9 cellular contexts compared by ENCODE assay signal in the genomic region with DNA sequence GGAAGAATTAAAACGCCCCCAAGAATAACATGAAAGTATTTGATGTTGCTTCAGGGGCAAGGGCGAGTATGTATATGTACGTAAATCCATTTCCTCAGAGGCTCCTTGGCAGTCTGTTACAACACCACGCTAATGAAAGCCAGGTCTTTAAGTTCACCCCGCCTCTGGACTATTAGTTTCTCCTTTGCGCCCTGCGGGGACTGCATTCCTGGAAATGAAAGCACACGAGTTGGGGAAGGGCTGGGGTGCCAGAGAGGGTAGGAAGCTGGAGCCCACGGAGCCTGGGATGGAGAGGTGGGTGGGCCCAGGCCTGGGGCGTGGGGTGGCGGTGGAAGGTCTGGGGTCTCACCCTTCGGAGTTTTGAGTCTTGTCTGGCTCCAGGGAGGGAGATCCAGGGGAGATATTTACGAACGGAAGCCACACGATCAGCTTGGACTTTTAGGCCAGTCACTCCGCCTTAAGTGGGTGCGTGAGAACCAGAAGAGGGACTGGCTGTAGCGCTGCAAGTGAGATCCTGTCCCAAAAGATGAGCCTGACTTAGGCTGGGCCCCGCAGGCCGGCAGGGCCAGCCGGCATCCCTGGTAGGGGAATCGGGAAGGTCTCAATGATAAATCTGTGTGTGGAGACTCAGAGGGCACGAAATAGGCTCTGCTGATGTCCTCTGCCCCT. TPM values are rescaled to one million over a fixed set of nuclear protein-coding genes. Genes with fewer than 3 reads are reported as not detected.
DNase-seq lines count a peak whose midpoint lies in the region; ATAC-seq and TF ChIP-seq lines count a peak whose summit lies in the region.
"Had no signal": no experiment of that assay in that cellular context is flagged by ENCODE, and none has a peak within 500 bp of the region (broad histone marks: within the 10 kb centered on the region; RNA-seq: fewer than 3 reads in every experiment).

No MANE protein-coding gene starts in this region.

- in situ Hi-C loops in HAP-1 (cut with MboI; ENCODE audit: low sequenced_read_pairs), result no loop called here

- H3K4me3 Mint-ChIP-seq in naive thymus-derived CD8-positive, alpha-beta T cell, result peak overlapping the region; percentile 73 to 99 (median 80)

- peaks cover 37% of the 10 kb centered on the region for H3K4me1 ChIP-seq in HAP-1

- intact Hi-C loops in dorsolateral prefrontal cortex (cut with DNase I), result loop anchor here (5.0 to 10.0 kb wide), 2 partner anchors 142 to 149 kb away; no protein-coding TSS in a partner anchor

- DNase-seq in AG04449 (ENCODE audit: low read depth, low spot score), result peak; percentile 14
- DNase-seq in HAP-1 (ENCODE audit: low spot score in 2 of 2), result peak; percentile 69 to 71
- DNase-seq in dorsolateral prefrontal cortex, result no peak
- DNase-seq in naive thymus-derived CD8-positive, alpha-beta T cell, result no peak
- no peak for DNase-seq in NCI-H1092 treated with DMSO at 0.1 percent for 48 hours (lab: John Stamatoyannopoulos, UW)
- no peak for DNase-seq in stimulated activated naive CD4-positive, alpha-beta T cell (lab: John Stamatoyannopoulos, UW)
- DNase-seq: DMS 273 treated with DMSO at 0.1 percent for 48 hours had no signal

- peaks cover 23 to 34% (median 27%) of the 10 kb centered on the region in 4 donors for H3K4me1 Mint-ChIP-seq in naive thymus-derived CD8-positive, alpha-beta T cell

- H3K9me3 ChIP-seq in HAP-1, result no peaks in the 10 kb centered on the region

- POLR2A ChIA-PET in AG04449 (lab: Yijun Ruan, JAX), result no interaction called here
- POLR2A ChIA-PET in naive thymus-derived CD8-positive, alpha-beta T cell (lab: Charles Lee), result interaction anchor here (1.5 to 2.9 kb wide), 5 partner anchors 11 to 41 kb away, joined by 5 to 43 read pairs (median 12); no protein-coding TSS in a partner anchor

- H3K4me3 ChIP-seq in AG04449 (ENCODE audit: low read depth, low read length), result peak overlapping the region; percentile 4
- peak overlapping the region; percentile 69 for H3K4me3 ChIP-seq in HAP-1
- peak overlapping the region in 34 of 59 donors; percentile 6 to 93 (median 85) for H3K4me3 ChIP-seq in dorsolateral prefrontal cortex

- TF ChIP-seq CTCF in AG04449 (IDR thresholded peaks at IDR 0.05; ENCODE audit: insufficient read depth, low read length, missing control alignments), result no peak
- TF ChIP-seq CTCF in dorsolateral prefrontal cortex (IDR thresholded peaks at IDR 0.05 in 54 of 56, conservative IDR thresholded peaks at IDR 0.05 in 2 of 56; ENCODE audit: low read depth in 1 of 56, partially characterized antibody in 56 of 56), result no peak

- H3K36me3 Mint-ChIP-seq in naive thymus-derived CD8-positive, alpha-beta T cell, result no peaks in the 10 kb centered on the region

- H3K27ac Mint-ChIP-seq in naive thymus-derived CD8-positive, alpha-beta T cell, result peak overlapping the region in 9 of 10 donors; percentile 56 to 91 (median 84)

- ATAC-seq in naive thymus-derived CD8-positive, alpha-beta T cell, result no peak
- no peak for ATAC-seq in GM19467 (IDR thresholded peaks at IDR 0.05; ENCODE audit: unreplicated experiment)
- no peak for ATAC-seq in HG03025 (IDR thresholded peaks at IDR 0.05; ENCODE audit: low FRiP score, unreplicated experiment)

- H3K27me3 Mint-ChIP-seq in naive thymus-derived CD8-positive, alpha-beta T cell, result no peaks in the 10 kb centered on the region

- H3K9me3 Mint-ChIP-seq in naive thymus-derived CD8-positive, alpha-beta T cell, result no peaks in the 10 kb centered on the region

- H3K27me3 ChIP-seq in HAP-1 (ENCODE audit: low read depth), result no peaks in the 10 kb centered on the region
- no peaks in the 10 kb centered on the region for H3K27me3 ChIP-seq in dorsolateral prefrontal cortex

- H3K27ac ChIP-seq in dorsolateral prefrontal cortex, result peak overlapping the region in 53 of 59 donors; percentile 28 to 99 (median 95)

- peaks cover 7% of the 10 kb centered on the region for H3K36me3 ChIP-seq in HAP-1 (replicated peaks)

- CTCF ChIA-PET in AG04449 (lab: Yijun Ruan, JAX), result interaction anchor here (1.0 to 2.3 kb wide), 5 partner anchors 10 to 30 kb away, joined by 4 to 28 read pairs (median 5); no protein-coding TSS in a partner anchor

RNA-seq across cellular contexts. Expression of a gene that starts 1.6 kb away (rescaled TPM):
- total RNA-seq in dorsolateral prefrontal cortex, result 10 to 100 TPM; 11.0 to 46.8 (median 32.0) TPM
- total RNA-seq in naive thymus-derived CD8-positive, alpha-beta T cell, result 10 to 100 TPM; 85.0 to 86.3 TPM
- 10 to 100 TPM; 57.7 to 84.4 (median 69.1) TPM for polyA plus RNA-seq in naive thymus-derived CD8-positive, alpha-beta T cell

Comparison
In these comparisons a context has a peak if more than half of its experiments do, and no peak if none do; other contexts are left out.
1. DNase-seq: peak in AG04449 (single experiment) and HAP-1 (2 of 2); none in dorsolateral prefrontal cortex (0 of 10), naive thymus-derived CD8-positive, alpha-beta T cell (0 of 10), NCI-H1092 treated with DMSO at 0.1 percent for 48 hours (single experiment) and stimulated activated naive CD4-positive, alpha-beta T cell (0 of 6).
2. H3K4me3 ChIP-seq: peak in every context shown above with its lines; median percentile 85 in dorsolateral prefrontal cortex; 69 in HAP-1; 4 in AG04449.